In genomic region chr12:43758247-43758727, GRCh38 we compare ENCODE assay signal across 1 cellular context.
TF ChIP-seq lines count a peak whose summit lies in the region.

No MANE protein-coding gene starts in this region.

TF ChIP-seq in HepG2, 621 proteins besides CTCF, POLR2A, EP300 and RAD21 (continued from another document and continues in another):
- TF ChIP-seq, protein P1, sequence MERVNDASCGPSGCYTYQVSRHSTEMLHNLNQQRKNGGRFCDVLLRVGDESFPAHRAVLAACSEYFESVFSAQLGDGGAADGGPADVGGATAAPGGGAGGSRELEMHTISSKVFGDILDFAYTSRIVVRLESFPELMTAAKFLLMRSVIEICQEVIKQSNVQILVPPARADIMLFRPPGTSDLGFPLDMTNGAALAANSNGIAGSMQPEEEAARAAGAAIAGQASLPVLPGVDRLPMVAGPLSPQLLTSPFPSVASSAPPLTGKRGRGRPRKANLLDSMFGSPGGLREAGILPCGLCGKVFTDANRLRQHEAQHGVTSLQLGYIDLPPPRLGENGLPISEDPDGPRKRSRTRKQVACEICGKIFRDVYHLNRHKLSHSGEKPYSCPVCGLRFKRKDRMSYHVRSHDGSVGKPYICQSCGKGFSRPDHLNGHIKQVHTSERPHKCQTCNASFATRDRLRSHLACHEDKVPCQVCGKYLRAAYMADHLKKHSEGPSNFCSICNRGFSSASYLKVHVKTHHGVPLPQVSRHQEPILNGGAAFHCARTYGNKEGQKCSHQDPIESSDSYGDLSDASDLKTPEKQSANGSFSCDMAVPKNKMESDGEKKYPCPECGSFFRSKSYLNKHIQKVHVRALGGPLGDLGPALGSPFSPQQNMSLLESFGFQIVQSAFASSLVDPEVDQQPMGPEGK (CRISPR knock-in tag; IDR thresholded peaks at IDR 0.05) = peak; percentile 7; the same call in 1 of the 2 replicates
- TF ChIP-seq ZNF773 (CRISPR knock-in tag; IDR thresholded peaks at IDR 0.05; ENCODE audit: borderline replicate concordance) (no peak), CBX5 (CRISPR knock-in tag; IDR thresholded peaks at IDR 0.05; ENCODE audit: borderline replicate concordance) (no peak), ZNF530 (CRISPR knock-in tag; IDR thresholded peaks at IDR 0.05; ENCODE audit: low read depth) (no peak), ZSCAN25 (CRISPR knock-in tag; IDR thresholded peaks at IDR 0.05) (no peak), ZNF616 (CRISPR knock-in tag; IDR thresholded peaks at IDR 0.05; ENCODE audit: low read depth) (no peak), ZNF235 (CRISPR knock-in tag; IDR thresholded peaks at IDR 0.05; ENCODE audit: borderline replicate concordance) (no peak), ETV6 (CRISPR knock-in tag; conservative IDR thresholded peaks at IDR 0.05) (no peak), ZNF44 (CRISPR knock-in tag; IDR thresholded peaks at IDR 0.05) (no peak), ZNF512 (CRISPR knock-in tag; IDR thresholded peaks at IDR 0.05) (no peak), GZF1 (CRISPR knock-in tag; IDR thresholded peaks at IDR 0.05) (no peak), ZNF230 (CRISPR knock-in tag; IDR thresholded peaks at IDR 0.05) (peak; percentile 77), HES4 (CRISPR knock-in tag; IDR thresholded peaks at IDR 0.05; ENCODE audit: borderline replicate concordance) (0 out of 2 replicates have a peak, but pooled peaks have one; percentile 25), RELA (CRISPR knock-in tag; IDR thresholded peaks at IDR 0.05) (no peak), MYNN (CRISPR knock-in tag; IDR thresholded peaks at IDR 0.05; ENCODE audit: low read depth) (no peak), TMF1 (CRISPR knock-in tag; IDR thresholded peaks at IDR 0.05; ENCODE audit: low read depth) (0 out of 2 replicates have a peak, but pooled peaks have one; percentile 28), ZNF792 (CRISPR knock-in tag; IDR thresholded peaks at IDR 0.05) (no peak), BRCA1 (CRISPR knock-in tag; IDR thresholded peaks at IDR 0.05) (no peak), ZNF33A (CRISPR knock-in tag; IDR thresholded peaks at IDR 0.05; ENCODE audit: borderline replicate concordance) (no peak), HNF4G (IDR thresholded peaks at IDR 0.05; ENCODE audit: borderline replicate concordance, low read depth, low read length) (no peak), HNF4G (CRISPR knock-in tag; IDR thresholded peaks at IDR 0.05; ENCODE audit: borderline replicate concordance, low read depth) (no peak), WIZ (CRISPR knock-in tag; IDR thresholded peaks at IDR 0.05) (no peak), SIX1 (CRISPR knock-in tag; IDR thresholded peaks at IDR 0.05; ENCODE audit: borderline replicate concordance) (no peak), AGO2 (optimal IDR thresholded peaks at IDR 0.05; ENCODE audit: low read depth, low read length) (no peak), HOXA5 (CRISPR knock-in tag; IDR thresholded peaks at IDR 0.05) (no peak), ZNF251 (CRISPR knock-in tag; IDR thresholded peaks at IDR 0.05) (no peak), PREB (CRISPR knock-in tag; IDR thresholded peaks at IDR 0.05) (no peak), MYC (CRISPR knock-in tag; IDR thresholded peaks at IDR 0.05; ENCODE audit: borderline replicate concordance) (peak; percentile 62), HOXA9 (CRISPR knock-in tag; IDR thresholded peaks at IDR 0.05; ENCODE audit: borderline replicate concordance) (no peak), ZNF441 (CRISPR knock-in tag; IDR thresholded peaks at IDR 0.05; ENCODE audit: borderline replicate concordance) (no peak), RFX3 (CRISPR knock-in tag; IDR thresholded peaks at IDR 0.05) (no peak), EEA1 (CRISPR knock-in tag; IDR thresholded peaks at IDR 0.05; ENCODE audit: borderline replicate concordance) (0 out of 2 replicates have a peak, but pooled peaks have one; percentile 36), POLR2AphosphoS2 (IDR thresholded peaks at IDR 0.05; ENCODE audit: low read depth, low read length) (no peak), TEAD2 (CRISPR knock-in tag; IDR thresholded peaks at IDR 0.05) (no peak), CREBL2 (CRISPR knock-in tag; IDR thresholded peaks at IDR 0.05; ENCODE audit: borderline replicate concordance) (no peak), ZNF788 (CRISPR knock-in tag; IDR thresholded peaks at IDR 0.05; ENCODE audit: borderline replicate concordance) (no peak), HMGXB4 (CRISPR knock-in tag; IDR thresholded peaks at IDR 0.05; ENCODE audit: borderline replicate concordance in 1 of 2, low read depth in 1 of 2) (peak in 1 of 2 experiments; percentile 59; a peak in 1 of 4 replicates), ZNF597 (CRISPR knock-in tag; IDR thresholded peaks at IDR 0.05) (no peak), TEAD3 (CRISPR knock-in tag; optimal IDR thresholded peaks at IDR 0.05; ENCODE audit: borderline replicate concordance) (peak; percentile 11), PAX8 (CRISPR knock-in tag; IDR thresholded peaks at IDR 0.05; ENCODE audit: borderline replicate concordance) (no peak), RARA (CRISPR knock-in tag; IDR thresholded peaks at IDR 0.05) (no peak), ZNF569 (CRISPR knock-in tag; IDR thresholded peaks at IDR 0.05; ENCODE audit: borderline replicate concordance) (no peak), ZNF496 (CRISPR knock-in tag; IDR thresholded peaks at IDR 0.05; ENCODE audit: insufficient replicate concordance) (no peak), ZNF343 (CRISPR knock-in tag; IDR thresholded peaks at IDR 0.05) (no peak), ZC3H4 (CRISPR knock-in tag; IDR thresholded peaks at IDR 0.05; ENCODE audit: borderline replicate concordance) (no peak)
- TF ChIP-seq, protein P2, sequence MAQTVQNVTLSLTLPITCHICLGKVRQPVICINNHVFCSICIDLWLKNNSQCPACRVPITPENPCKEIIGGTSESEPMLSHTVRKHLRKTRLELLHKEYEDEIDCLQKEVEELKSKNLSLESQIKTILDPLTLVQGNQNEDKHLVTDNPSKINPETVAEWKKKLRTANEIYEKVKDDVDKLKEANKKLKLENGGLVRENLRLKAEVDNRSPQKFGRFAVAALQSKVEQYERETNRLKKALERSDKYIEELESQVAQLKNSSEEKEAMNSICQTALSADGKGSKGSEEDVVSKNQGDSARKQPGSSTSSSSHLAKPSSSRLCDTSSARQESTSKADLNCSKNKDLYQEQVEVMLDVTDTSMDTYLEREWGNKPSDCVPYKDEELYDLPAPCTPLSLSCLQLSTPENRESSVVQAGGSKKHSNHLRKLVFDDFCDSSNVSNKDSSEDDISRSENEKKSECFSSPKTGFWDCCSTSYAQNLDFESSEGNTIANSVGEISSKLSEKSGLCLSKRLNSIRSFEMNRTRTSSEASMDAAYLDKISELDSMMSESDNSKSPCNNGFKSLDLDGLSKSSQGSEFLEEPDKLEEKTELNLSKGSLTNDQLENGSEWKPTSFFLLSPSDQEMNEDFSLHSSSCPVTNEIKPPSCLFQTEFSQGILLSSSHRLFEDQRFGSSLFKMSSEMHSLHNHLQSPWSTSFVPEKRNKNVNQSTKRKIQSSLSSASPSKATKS (CRISPR knock-in tag; IDR thresholded peaks at IDR 0.05) = no peak
- TF ChIP-seq, protein P3, sequence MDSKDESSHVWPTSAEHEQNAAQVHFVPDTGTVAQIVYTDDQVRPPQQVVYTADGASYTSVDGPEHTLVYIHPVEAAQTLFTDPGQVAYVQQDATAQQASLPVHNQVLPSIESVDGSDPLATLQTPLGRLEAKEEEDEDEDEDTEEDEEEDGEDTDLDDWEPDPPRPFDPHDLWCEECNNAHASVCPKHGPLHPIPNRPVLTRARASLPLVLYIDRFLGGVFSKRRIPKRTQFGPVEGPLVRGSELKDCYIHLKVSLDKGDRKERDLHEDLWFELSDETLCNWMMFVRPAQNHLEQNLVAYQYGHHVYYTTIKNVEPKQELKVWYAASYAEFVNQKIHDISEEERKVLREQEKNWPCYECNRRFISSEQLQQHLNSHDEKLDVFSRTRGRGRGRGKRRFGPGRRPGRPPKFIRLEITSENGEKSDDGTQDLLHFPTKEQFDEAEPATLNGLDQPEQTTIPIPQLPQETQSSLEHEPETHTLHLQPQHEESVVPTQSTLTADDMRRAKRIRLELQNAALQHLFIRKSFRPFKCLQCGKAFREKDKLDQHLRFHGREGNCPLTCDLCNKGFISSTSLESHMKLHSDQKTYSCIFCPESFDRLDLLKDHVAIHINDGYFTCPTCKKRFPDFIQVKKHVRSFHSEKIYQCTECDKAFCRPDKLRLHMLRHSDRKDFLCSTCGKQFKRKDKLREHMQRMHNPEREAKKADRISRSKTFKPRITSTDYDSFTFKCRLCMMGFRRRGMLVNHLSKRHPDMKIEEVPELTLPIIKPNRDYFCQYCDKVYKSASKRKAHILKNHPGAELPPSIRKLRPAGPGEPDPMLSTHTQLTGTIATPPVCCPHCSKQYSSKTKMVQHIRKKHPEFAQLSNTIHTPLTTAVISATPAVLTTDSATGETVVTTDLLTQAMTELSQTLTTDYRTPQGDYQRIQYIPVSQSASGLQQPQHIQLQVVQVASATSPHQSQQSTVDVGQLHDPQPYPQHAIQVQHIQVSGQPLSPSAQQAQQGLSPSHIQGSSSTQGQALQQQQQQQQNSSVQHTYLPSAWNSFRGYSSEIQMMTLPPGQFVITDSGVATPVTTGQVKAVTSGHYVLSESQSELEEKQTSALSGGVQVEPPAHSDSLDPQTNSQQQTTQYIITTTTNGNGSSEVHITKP (CRISPR knock-in tag; IDR thresholded peaks at IDR 0.05; ENCODE audit: low read depth) = no peak
- TF ChIP-seq, protein P4, sequence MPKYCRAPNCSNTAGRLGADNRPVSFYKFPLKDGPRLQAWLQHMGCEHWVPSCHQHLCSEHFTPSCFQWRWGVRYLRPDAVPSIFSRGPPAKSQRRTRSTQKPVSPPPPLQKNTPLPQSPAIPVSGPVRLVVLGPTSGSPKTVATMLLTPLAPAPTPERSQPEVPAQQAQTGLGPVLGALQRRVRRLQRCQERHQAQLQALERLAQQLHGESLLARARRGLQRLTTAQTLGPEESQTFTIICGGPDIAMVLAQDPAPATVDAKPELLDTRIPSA (CRISPR knock-in tag; IDR thresholded peaks at IDR 0.05; ENCODE audit: borderline replicate concordance) = 0 out of 2 replicates have a peak, but pooled peaks have one; percentile 7
- TF ChIP-seq, protein P5, sequence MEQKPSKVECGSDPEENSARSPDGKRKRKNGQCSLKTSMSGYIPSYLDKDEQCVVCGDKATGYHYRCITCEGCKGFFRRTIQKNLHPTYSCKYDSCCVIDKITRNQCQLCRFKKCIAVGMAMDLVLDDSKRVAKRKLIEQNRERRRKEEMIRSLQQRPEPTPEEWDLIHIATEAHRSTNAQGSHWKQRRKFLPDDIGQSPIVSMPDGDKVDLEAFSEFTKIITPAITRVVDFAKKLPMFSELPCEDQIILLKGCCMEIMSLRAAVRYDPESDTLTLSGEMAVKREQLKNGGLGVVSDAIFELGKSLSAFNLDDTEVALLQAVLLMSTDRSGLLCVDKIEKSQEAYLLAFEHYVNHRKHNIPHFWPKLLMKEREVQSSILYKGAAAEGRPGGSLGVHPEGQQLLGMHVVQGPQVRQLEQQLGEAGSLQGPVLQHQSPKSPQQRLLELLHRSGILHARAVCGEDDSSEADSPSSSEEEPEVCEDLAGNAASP (CRISPR knock-in tag; IDR thresholded peaks at IDR 0.05; ENCODE audit: borderline replicate concordance) = no peak
- TF ChIP-seq, protein P6, sequence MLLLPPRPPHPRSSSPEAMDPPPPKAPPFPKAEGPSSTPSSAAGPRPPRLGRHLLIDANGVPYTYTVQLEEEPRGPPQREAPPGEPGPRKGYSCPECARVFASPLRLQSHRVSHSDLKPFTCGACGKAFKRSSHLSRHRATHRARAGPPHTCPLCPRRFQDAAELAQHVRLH (CRISPR knock-in tag; IDR thresholded peaks at IDR 0.05; ENCODE audit: borderline replicate concordance, low read depth) = no peak
